20 cellular contexts compared by ENCODE assay signal in genomic region chr16:55912022-55912421, GRCh38. TPM values are rescaled to one million over a fixed set of nuclear protein-coding genes. Genes with fewer than 3 reads are reported as not detected.
DNase-seq lines count a peak whose midpoint lies in the region; ATAC-seq and TF ChIP-seq lines count a peak whose summit lies in the region.
"Had no signal": no experiment of that assay in that cellular context is flagged by ENCODE, and none has a peak within 500 bp of the region (broad histone marks: within the 10 kb centered on the region; RNA-seq: fewer than 3 reads in every experiment).

No MANE protein-coding gene starts in this region.

- H3K4me1 ChIP-seq in GM23338 (ENCODE audit: insufficient read depth) (no peaks in the 10 kb centered on the region), left ventricle myocardium inferior (peaks cover 33% of the 10 kb centered on the region), smooth muscle cell (ENCODE audit: low read depth) (peaks cover 4% of the 10 kb centered on the region), upper lobe of left lung (no peaks in the 10 kb centered on the region)
- H3K4me1 ChIP-seq: ascending aorta, BE2C had no signal

- no peak for TF ChIP-seq CTCF in GM23338 (conservative IDR thresholded peaks at IDR 0.05; ENCODE audit: low read depth in 2 of 2)
- TF ChIP-seq CTCF in left ventricle myocardium inferior (IDR thresholded peaks at IDR 0.05; ENCODE audit: borderline replicate concordance), result no peak
- no peak for TF ChIP-seq CTCF in smooth muscle cell (IDR thresholded peaks at IDR 0.05; ENCODE audit: borderline replicate concordance, insufficient read depth, poor library complexity, severe bottlenecking)
- TF ChIP-seq CTCF in upper lobe of left lung (IDR thresholded peaks at IDR 0.05), result no peak

- H3K27ac ChIP-seq in GM23338 (ENCODE audit: low read depth) (no peak overlapping the region), left ventricle myocardium inferior (replicated peaks) (peak overlapping the region; percentile 87), smooth muscle cell (ENCODE audit: low read depth) (no peak overlapping the region), upper lobe of left lung (no peak overlapping the region)
- H3K27ac ChIP-seq: ascending aorta had no signal

- no peak for TF ChIP-seq POLR2A in upper lobe of left lung (IDR thresholded peaks at IDR 0.05)

- H4K20me1 ChIP-seq in GM23338 (replicated peaks; ENCODE audit: insufficient read depth) (no peaks in the 10 kb centered on the region), smooth muscle cell (ENCODE audit: low read depth) (no peaks in the 10 kb centered on the region)

- H3F3A ChIP-seq in GM23338 (replicated peaks; ENCODE audit: low read depth) (no peaks in the 10 kb centered on the region), smooth muscle cell (ENCODE audit: low read depth) (no peaks in the 10 kb centered on the region)

- intact Hi-C loops in left ventricle myocardium inferior (cut with micrococcal nuclease), result no loop called here

- H3K27me3 Mint-ChIP-seq in GM23338 (ENCODE audit: insufficient read depth, low read depth, poor library complexity), result peaks cover 6% of the 10 kb centered on the region
- H3K27me3 Mint-ChIP-seq: activated CD8-positive, alpha-beta memory T cell treated with anti-CD3 and anti-CD28 coated beads, Interleukin-2, amount 10 ng/mL, durations not matched to agents 7 days and 5 days had no signal

- no peak overlapping the region for H3K27ac Mint-ChIP-seq in GM23338
- H3K27ac Mint-ChIP-seq: activated CD8-positive, alpha-beta memory T cell treated with anti-CD3 and anti-CD28 coated beads, Interleukin-2, amount 10 ng/mL, durations not matched to agents 7 days and 5 days had no signal

- H3K4me3 ChIP-seq in GM23338 (no peak overlapping the region), left ventricle myocardium inferior (peak overlapping the region; percentile 42), smooth muscle cell (no peak overlapping the region), upper lobe of left lung (no peak overlapping the region)
- H3K4me3 ChIP-seq: ascending aorta had no signal

- H3K4me3 Mint-ChIP-seq in GM23338, result no peak overlapping the region
- H3K4me3 Mint-ChIP-seq: activated CD8-positive, alpha-beta memory T cell treated with anti-CD3 and anti-CD28 coated beads, Interleukin-2, amount 10 ng/mL, durations not matched to agents 7 days and 5 days had no signal

- peaks cover 23% of the 10 kb centered on the region for H3K4me1 Mint-ChIP-seq in GM23338
- H3K4me1 Mint-ChIP-seq: activated CD8-positive, alpha-beta memory T cell treated with anti-CD3 and anti-CD28 coated beads, Interleukin-2, amount 10 ng/mL, durations not matched to agents 7 days and 5 days had no signal

- ATAC-seq in GM23338 (no peak), upper lobe of left lung (ENCODE audit: low FRiP score in 2 of 2) (no peak)
- ATAC-seq: activated CD8-positive, alpha-beta memory T cell treated with anti-CD3 and anti-CD28 coated beads, Interleukin-2, amount 10 ng/mL, durations not matched to agents 7 days and 5 days; esophagus mucosa had no signal

- H3K9me2 ChIP-seq in GM23338 (ENCODE audit: insufficient read depth), result peaks cover 7% of the 10 kb centered on the region; the same call in 1 of the 2 replicates

- peaks cover 3% of the 10 kb centered on the region; the same call in 2 of the 3 replicates for H3K36me3 Mint-ChIP-seq in GM23338 (ENCODE audit: low read depth)
- H3K36me3 Mint-ChIP-seq: activated CD8-positive, alpha-beta memory T cell treated with anti-CD3 and anti-CD28 coated beads, Interleukin-2, amount 10 ng/mL, durations not matched to agents 7 days and 5 days had no signal

- H3K4me2 ChIP-seq in GM23338 (no peak overlapping the region), smooth muscle cell (no peak overlapping the region)

- peak overlapping the region; percentile 47; the same call in 1 of the 2 replicates for H2AFZ ChIP-seq in GM23338
- no peak overlapping the region for H2AFZ ChIP-seq in smooth muscle cell (ENCODE audit: low read depth)

- H3K36me3 ChIP-seq in GM23338 (ENCODE audit: insufficient read depth), result no peaks in the 10 kb centered on the region
- H3K36me3 ChIP-seq in left ventricle myocardium inferior, result no peaks in the 10 kb centered on the region
- H3K36me3 ChIP-seq in smooth muscle cell (ENCODE audit: low read depth), result no peaks in the 10 kb centered on the region
- no peaks in the 10 kb centered on the region for H3K36me3 ChIP-seq in upper lobe of left lung
- H3K36me3 ChIP-seq: ascending aorta, BE2C had no signal

- DNase-seq in GM23338 (ENCODE audit: low spot score) (no peak), amygdala (lab: John Stamatoyannopoulos, UW) (peak in 41 of 56 donors; percentile 9 to 83 (median 58)), left ventricle myocardium inferior (peak; percentile 60), pons (ENCODE audit: low spot score) (peak; percentile 21), smooth muscle cell (lab: John Stamatoyannopoulos, UW; ENCODE audit: unreplicated experiment) (no peak), NCI-H128 (lab: John Stamatoyannopoulos, UW; ENCODE audit: unreplicated experiment) (no peak), upper lobe of left lung (no peak)
- DNase-seq: activated CD4-positive, CD25-positive, alpha-beta regulatory T cell; activated CD8-positive, alpha-beta memory T cell treated with anti-CD3 and anti-CD28 coated beads, Interleukin-2, amount 10 ng/mL, durations not matched to agents 7 days and 5 days; activated gamma-delta T cell; BE2C; glutamatergic neuron; kidney glomerular epithelial cell; NCI-H1105 treated with DMSO at 0.1 percent for 48 hours; T-helper 2 cell had no signal

- no peak for TF ChIP-seq EP300 in upper lobe of left lung (IDR thresholded peaks at IDR 0.05)

- no peak overlapping the region for H3K9ac ChIP-seq in smooth muscle cell (ENCODE audit: low read depth)

- H3K9me3 ChIP-seq in left ventricle myocardium inferior (replicated peaks) (peaks cover 4% of the 10 kb centered on the region), smooth muscle cell (replicated peaks; ENCODE audit: low read depth) (no peaks in the 10 kb centered on the region), upper lobe of left lung (no peaks in the 10 kb centered on the region)
- H3K9me3 ChIP-seq: ascending aorta, BE2C had no signal

- H3K79me2 ChIP-seq in GM23338 (replicated peaks; ENCODE audit: insufficient read depth) (no peaks in the 10 kb centered on the region), smooth muscle cell (ENCODE audit: low read depth) (no peaks in the 10 kb centered on the region)

- H3K27me3 ChIP-seq in GM23338 (ENCODE audit: insufficient read depth) (no peaks in the 10 kb centered on the region), left ventricle myocardium inferior (ENCODE audit: low read depth) (no peaks in the 10 kb centered on the region), smooth muscle cell (ENCODE audit: low read depth) (no peaks in the 10 kb centered on the region), upper lobe of left lung (no peaks in the 10 kb centered on the region)
- H3K27me3 ChIP-seq: ascending aorta, BE2C had no signal

- WGBS in smooth muscle cell (ENCODE audit: low lambda C conversion rate), result 91% methylated on average over 9 of the region's 9 CpGs
- 79 to 84% methylated on average over 9 of the region's 9 CpGs for WGBS in upper lobe of left lung, 2 donors

- no peaks in the 10 kb centered on the region; the same call in 2 of the 3 replicates for H3K9me3 Mint-ChIP-seq in GM23338

TF ChIP-seq in GM23338, 12 proteins besides CTCF, POLR2A, EP300 and RAD21 (continues in another document):
- TF ChIP-seq, protein P1, sequence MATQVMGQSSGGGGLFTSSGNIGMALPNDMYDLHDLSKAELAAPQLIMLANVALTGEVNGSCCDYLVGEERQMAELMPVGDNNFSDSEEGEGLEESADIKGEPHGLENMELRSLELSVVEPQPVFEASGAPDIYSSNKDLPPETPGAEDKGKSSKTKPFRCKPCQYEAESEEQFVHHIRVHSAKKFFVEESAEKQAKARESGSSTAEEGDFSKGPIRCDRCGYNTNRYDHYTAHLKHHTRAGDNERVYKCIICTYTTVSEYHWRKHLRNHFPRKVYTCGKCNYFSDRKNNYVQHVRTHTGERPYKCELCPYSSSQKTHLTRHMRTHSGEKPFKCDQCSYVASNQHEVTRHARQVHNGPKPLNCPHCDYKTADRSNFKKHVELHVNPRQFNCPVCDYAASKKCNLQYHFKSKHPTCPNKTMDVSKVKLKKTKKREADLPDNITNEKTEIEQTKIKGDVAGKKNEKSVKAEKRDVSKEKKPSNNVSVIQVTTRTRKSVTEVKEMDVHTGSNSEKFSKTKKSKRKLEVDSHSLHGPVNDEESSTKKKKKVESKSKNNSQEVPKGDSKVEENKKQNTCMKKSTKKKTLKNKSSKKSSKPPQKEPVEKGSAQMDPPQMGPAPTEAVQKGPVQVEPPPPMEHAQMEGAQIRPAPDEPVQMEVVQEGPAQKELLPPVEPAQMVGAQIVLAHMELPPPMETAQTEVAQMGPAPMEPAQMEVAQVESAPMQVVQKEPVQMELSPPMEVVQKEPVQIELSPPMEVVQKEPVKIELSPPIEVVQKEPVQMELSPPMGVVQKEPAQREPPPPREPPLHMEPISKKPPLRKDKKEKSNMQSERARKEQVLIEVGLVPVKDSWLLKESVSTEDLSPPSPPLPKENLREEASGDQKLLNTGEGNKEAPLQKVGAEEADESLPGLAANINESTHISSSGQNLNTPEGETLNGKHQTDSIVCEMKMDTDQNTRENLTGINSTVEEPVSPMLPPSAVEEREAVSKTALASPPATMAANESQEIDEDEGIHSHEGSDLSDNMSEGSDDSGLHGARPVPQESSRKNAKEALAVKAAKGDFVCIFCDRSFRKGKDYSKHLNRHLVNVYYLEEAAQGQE (IDR thresholded peaks at IDR 0.05; ENCODE audit: unreplicated experiment), result no peak
- TF ChIP-seq ZNF114 (CRISPR knock-in tag; IDR thresholded peaks at IDR 0.05) (no peak), STAT1 (IDR thresholded peaks at IDR 0.05; ENCODE audit: unreplicated experiment) (no peak), EZH2phosphoT487 (IDR thresholded peaks at IDR 0.05; ENCODE audit: unreplicated experiment) (no peak), POLR2AphosphoS5 (IDR thresholded peaks at IDR 0.05; ENCODE audit: low read depth) (no peak), CREB1 (CRISPR knock-in tag; IDR thresholded peaks at IDR 0.05; ENCODE audit: low read depth) (no peak), NANOG (IDR thresholded peaks at IDR 0.05; ENCODE audit: borderline replicate concordance) (no peak)
- TF ChIP-seq, protein P2, sequence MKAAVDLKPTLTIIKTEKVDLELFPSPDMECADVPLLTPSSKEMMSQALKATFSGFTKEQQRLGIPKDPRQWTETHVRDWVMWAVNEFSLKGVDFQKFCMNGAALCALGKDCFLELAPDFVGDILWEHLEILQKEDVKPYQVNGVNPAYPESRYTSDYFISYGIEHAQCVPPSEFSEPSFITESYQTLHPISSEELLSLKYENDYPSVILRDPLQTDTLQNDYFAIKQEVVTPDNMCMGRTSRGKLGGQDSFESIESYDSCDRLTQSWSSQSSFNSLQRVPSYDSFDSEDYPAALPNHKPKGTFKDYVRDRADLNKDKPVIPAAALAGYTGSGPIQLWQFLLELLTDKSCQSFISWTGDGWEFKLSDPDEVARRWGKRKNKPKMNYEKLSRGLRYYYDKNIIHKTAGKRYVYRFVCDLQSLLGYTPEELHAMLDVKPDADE (IDR thresholded peaks at IDR 0.05), result no peak

RNA-seq across cellular contexts. Expression of gene CES5A, which starts 36.8 kb away (rescaled TPM):
- total RNA-seq in GM23338 (2014; rRNA removed; shearing (Covaris generic)), result not detected in 2 replicates
- not detected in 2 replicates for polyA plus RNA-seq in GM23338 (2016; fragmentation: Nextera tagmentation; extraction: Ambion mirVana)
- total RNA-seq in left ventricle myocardium inferior, result not detected
- not detected in 2 replicates for total RNA-seq in smooth muscle cell
- not detected in 2 replicates for polyA plus RNA-seq in smooth muscle cell
- not detected for total RNA-seq in upper lobe of left lung
- total RNA-seq: activated CD8-positive, alpha-beta memory T cell treated with anti-CD3 and anti-CD28 coated beads, Interleukin-2, amount 10 ng/mL, durations not matched to agents 7 days and 5 days; ascending aorta; dermis microvascular lymphatic vessel endothelial cell; esophagus mucosa; posterior vena cava; subcutaneous adipose tissue had no signal

Comparison
In these comparisons a context has a peak if more than half of its experiments do, and no peak if none do; other contexts are left out.
1. DNase-seq: peak in amygdala (41 of 56), left ventricle myocardium inferior (single experiment) and pons (single experiment); none in GM23338 (single experiment), smooth muscle cell (single experiment), NCI-H128 (single experiment) and upper lobe of left lung (0 of 2).